In the genomic region with DNA sequence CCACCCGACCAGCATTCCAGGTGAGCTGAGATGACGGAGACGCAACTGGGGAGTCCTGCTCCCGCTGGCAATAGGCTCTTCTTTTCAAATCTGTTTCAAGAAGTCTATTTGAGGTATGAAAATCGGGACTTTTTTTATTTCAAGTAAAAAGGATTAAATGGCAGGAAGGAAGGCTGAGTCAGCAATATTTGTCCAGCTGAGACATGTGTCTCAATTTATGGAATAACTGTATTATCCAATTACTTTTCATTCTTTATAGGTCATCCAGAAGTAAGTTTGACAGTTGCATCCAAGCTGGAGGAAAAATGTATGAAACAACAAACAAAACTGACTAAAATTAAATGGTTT, we compare ENCODE assay signal across 1 cellular context.
TF ChIP-seq lines count a peak whose summit lies in the region.

No MANE protein-coding gene starts in this region.

TF ChIP-seq in GM23338, 12 proteins besides CTCF, POLR2A, EP300 and RAD21 (continued from another document):
- TF ChIP-seq, protein P1, sequence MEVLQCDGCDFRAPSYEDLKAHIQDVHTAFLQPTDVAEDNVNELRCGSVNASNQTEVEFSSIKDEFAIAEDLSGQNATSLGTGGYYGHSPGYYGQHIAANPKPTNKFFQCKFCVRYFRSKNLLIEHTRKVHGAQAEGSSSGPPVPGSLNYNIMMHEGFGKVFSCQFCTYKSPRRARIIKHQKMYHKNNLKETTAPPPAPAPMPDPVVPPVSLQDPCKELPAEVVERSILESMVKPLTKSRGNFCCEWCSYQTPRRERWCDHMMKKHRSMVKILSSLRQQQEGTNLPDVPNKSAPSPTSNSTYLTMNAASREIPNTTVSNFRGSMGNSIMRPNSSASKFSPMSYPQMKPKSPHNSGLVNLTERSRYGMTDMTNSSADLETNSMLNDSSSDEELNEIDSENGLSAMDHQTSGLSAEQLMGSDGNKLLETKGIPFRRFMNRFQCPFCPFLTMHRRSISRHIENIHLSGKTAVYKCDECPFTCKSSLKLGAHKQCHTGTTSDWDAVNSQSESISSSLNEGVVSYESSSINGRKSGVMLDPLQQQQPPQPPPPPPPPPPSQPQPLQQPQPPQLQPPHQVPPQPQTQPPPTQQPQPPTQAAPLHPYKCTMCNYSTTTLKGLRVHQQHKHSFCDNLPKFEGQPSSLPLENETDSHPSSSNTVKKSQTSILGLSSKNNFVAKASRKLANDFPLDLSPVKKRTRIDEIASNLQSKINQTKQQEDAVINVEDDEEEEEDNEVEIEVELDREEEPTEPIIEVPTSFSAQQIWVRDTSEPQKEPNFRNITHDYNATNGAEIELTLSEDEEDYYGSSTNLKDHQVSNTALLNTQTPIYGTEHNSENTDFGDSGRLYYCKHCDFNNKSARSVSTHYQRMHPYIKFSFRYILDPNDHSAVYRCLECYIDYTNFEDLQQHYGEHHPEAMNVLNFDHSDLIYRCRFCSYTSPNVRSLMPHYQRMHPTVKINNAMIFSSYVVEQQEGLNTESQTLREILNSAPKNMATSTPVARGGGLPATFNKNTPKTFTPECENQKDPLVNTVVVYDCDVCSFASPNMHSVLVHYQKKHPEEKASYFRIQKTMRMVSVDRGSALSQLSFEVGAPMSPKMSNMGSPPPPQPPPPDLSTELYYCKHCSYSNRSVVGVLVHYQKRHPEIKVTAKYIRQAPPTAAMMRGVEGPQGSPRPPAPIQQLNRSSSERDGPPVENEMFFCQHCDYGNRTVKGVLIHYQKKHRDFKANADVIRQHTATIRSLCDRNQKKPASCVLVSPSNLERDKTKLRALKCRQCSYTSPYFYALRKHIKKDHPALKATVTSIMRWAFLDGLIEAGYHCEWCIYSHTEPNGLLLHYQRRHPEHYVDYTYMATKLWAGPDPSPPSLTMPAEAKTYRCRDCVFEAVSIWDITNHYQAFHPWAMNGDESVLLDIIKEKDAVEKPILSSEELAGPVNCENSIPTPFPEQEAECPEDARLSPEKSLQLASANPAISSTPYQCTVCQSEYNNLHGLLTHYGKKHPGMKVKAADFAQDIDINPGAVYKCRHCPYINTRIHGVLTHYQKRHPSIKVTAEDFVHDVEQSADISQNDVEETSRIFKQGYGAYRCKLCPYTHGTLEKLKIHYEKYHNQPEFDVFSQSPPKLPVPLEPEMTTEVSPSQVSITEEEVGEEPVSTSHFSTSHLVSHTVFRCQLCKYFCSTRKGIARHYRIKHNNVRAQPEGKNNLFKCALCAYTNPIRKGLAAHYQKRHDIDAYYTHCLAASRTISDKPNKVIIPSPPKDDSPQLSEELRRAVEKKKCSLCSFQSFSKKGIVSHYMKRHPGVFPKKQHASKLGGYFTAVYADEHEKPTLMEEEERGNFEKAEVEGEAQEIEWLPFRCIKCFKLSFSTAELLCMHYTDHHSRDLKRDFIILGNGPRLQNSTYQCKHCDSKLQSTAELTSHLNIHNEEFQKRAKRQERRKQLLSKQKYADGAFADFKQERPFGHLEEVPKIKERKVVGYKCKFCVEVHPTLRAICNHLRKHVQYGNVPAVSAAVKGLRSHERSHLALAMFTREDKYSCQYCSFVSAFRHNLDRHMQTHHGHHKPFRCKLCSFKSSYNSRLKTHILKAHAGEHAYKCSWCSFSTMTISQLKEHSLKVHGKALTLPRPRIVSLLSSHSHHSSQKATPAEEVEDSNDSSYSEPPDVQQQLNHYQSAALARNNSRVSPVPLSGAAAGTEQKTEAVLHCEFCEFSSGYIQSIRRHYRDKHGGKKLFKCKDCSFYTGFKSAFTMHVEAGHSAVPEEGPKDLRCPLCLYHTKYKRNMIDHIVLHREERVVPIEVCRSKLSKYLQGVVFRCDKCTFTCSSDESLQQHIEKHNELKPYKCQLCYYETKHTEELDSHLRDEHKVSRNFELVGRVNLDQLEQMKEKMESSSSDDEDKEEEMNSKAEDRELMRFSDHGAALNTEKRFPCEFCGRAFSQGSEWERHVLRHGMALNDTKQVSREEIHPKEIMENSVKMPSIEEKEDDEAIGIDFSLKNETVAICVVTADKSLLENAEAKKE (CRISPR knock-in tag; IDR thresholded peaks at IDR 0.05), result no peak
- TF ChIP-seq POLR2AphosphoS5 (IDR thresholded peaks at IDR 0.05; ENCODE audit: low read depth), result no peak
- TF ChIP-seq, protein P2, sequence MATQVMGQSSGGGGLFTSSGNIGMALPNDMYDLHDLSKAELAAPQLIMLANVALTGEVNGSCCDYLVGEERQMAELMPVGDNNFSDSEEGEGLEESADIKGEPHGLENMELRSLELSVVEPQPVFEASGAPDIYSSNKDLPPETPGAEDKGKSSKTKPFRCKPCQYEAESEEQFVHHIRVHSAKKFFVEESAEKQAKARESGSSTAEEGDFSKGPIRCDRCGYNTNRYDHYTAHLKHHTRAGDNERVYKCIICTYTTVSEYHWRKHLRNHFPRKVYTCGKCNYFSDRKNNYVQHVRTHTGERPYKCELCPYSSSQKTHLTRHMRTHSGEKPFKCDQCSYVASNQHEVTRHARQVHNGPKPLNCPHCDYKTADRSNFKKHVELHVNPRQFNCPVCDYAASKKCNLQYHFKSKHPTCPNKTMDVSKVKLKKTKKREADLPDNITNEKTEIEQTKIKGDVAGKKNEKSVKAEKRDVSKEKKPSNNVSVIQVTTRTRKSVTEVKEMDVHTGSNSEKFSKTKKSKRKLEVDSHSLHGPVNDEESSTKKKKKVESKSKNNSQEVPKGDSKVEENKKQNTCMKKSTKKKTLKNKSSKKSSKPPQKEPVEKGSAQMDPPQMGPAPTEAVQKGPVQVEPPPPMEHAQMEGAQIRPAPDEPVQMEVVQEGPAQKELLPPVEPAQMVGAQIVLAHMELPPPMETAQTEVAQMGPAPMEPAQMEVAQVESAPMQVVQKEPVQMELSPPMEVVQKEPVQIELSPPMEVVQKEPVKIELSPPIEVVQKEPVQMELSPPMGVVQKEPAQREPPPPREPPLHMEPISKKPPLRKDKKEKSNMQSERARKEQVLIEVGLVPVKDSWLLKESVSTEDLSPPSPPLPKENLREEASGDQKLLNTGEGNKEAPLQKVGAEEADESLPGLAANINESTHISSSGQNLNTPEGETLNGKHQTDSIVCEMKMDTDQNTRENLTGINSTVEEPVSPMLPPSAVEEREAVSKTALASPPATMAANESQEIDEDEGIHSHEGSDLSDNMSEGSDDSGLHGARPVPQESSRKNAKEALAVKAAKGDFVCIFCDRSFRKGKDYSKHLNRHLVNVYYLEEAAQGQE (IDR thresholded peaks at IDR 0.05; ENCODE audit: unreplicated experiment), result no peak
- no peak for TF ChIP-seq NANOG (IDR thresholded peaks at IDR 0.05; ENCODE audit: borderline replicate concordance)
- TF ChIP-seq STAT1 (IDR thresholded peaks at IDR 0.05; ENCODE audit: unreplicated experiment), result no peak
- TF ChIP-seq CREB1 (CRISPR knock-in tag; IDR thresholded peaks at IDR 0.05; ENCODE audit: low read depth), result no peak
- no peak for TF ChIP-seq ZNF114 (CRISPR knock-in tag; IDR thresholded peaks at IDR 0.05)
TF ChIP-seq in GM23338: peak in this region for 0.
